ENCODE assay signal across 25 cellular contexts in genomic region chr9:37983381-37984067, GRCh38.
DNase-seq lines count a peak whose midpoint lies in the region; TF ChIP-seq lines count a peak whose summit lies in the region.
"Had no signal": no experiment of that assay in that cellular context is flagged by ENCODE, and none has a peak within 500 bp of the region (broad histone marks: within the 10 kb centered on the region; RNA-seq: fewer than 3 reads in every experiment).

No MANE protein-coding gene starts in this region.

- peak overlapping the region in 1 of 2 experiments; percentile 50 for H2BK12ac ChIP-seq in mesenchymal stem cell (ENCODE audit: low read length in 2 of 2)

- 91% methylated on average over 12 of the region's 12 CpGs for WGBS in mesenchymal stem cell
- 97 to 98% methylated on average over 12 of the region's 12 CpGs for WGBS in GM23248 (ENCODE audit: low coverage in 1 of 2, low lambda C conversion rate in 2 of 2, missing lambda C conversion rate in 2 of 2), 2 experiments

- H3K9ac ChIP-seq in mesenchymal stem cell (ENCODE audit: low read length) = no peak overlapping the region
- H3K9ac ChIP-seq in GM23248 = no peak overlapping the region

- H3K9me3 Mint-ChIP-seq in chondrocyte (ENCODE audit: low read depth) = no peaks in the 10 kb centered on the region
- H3K9me3 Mint-ChIP-seq: CD14-positive monocyte; CD8-positive, alpha-beta memory T cell had no signal

- H3K4me3 ChIP-seq in mesenchymal stem cell (ENCODE audit: insufficient read depth in 1 of 2, low read depth in 1 of 2, low read length in 2 of 2) (no peak overlapping the region), GM23248 (no peak overlapping the region)
- H3K4me3 ChIP-seq: MG63, PC-9 had no signal

- peak overlapping the region; percentile 26 for H2BK15ac ChIP-seq in mesenchymal stem cell (ENCODE audit: low read depth, poor library complexity, severe bottlenecking)

- no peak overlapping the region for H4K8ac ChIP-seq in mesenchymal stem cell (ENCODE audit: low read length)

- peaks cover 81% of the 10 kb centered on the region for H3K79me2 ChIP-seq in GM23248 (ENCODE audit: insufficient read depth)

- H3K9me3 ChIP-seq in mesenchymal stem cell (ENCODE audit: control insufficient read depth, low read length) (no peaks in the 10 kb centered on the region), GM23248 (ENCODE audit: low read depth) (no peaks in the 10 kb centered on the region)
- H3K9me3 ChIP-seq: BE2C, MG63 had no signal

- no peak for TF ChIP-seq CTCF in chondrocyte (IDR thresholded peaks at IDR 0.05)

- no peaks in the 10 kb centered on the region for H3K36me3 Mint-ChIP-seq in chondrocyte (ENCODE audit: low read depth)
- H3K36me3 Mint-ChIP-seq: CD8-positive, alpha-beta memory T cell had no signal

- no peak overlapping the region for H3K23ac ChIP-seq in mesenchymal stem cell (ENCODE audit: low read length in 2 of 2)

- H3F3A ChIP-seq in GM23248 (ENCODE audit: insufficient read depth) = no peaks in the 10 kb centered on the region

- H3K36me3 ChIP-seq in mesenchymal stem cell (ENCODE audit: control insufficient read depth in 1 of 2, insufficient read depth in 2 of 2, low read depth in 1 of 2, low read length in 2 of 2) (peaks cover 0 to 48% of the 10 kb centered on the region in 2 experiments), GM23248 (ENCODE audit: low read depth) (no peaks in the 10 kb centered on the region)
- H3K36me3 ChIP-seq: BE2C, MG63 had no signal

- in situ Hi-C loops in GM23248 (cut with MboI) = no loop called here

- H3K27ac ChIP-seq in mesenchymal stem cell (ENCODE audit: low read length, poor library complexity, severe bottlenecking) (no peak overlapping the region), substantia nigra (ENCODE audit: low read depth, low read length, poor library complexity, severe bottlenecking) (peak overlapping the region; percentile 39), GM23248 (no peak overlapping the region)
- H3K27ac ChIP-seq: 22Rv1, PC-9 had no signal

- peak overlapping the region; percentile 5 for H3K27ac Mint-ChIP-seq in chondrocyte (ENCODE audit: unreplicated experiment)

- H2BK5ac ChIP-seq in mesenchymal stem cell (ENCODE audit: low read depth, low read length, poor library complexity, severe bottlenecking) = no peak overlapping the region

- H2AK5ac ChIP-seq in mesenchymal stem cell (ENCODE audit: low read length, severe bottlenecking) = no peak overlapping the region

- H3K79me1 ChIP-seq in mesenchymal stem cell (replicated peaks; ENCODE audit: low read length, poor library complexity, severe bottlenecking) = peaks cover 2% of the 10 kb centered on the region

- no peak overlapping the region for H3K4me3 Mint-ChIP-seq in chondrocyte (ENCODE audit: unreplicated experiment)
- H3K4me3 Mint-ChIP-seq: CD14-positive monocyte; CD8-positive, alpha-beta memory T cell had no signal

- peaks cover 36% of the 10 kb centered on the region for H3K4me1 Mint-ChIP-seq in chondrocyte (ENCODE audit: low read depth)
- H3K4me1 Mint-ChIP-seq: CD14-positive monocyte; CD8-positive, alpha-beta memory T cell had no signal

- no peaks in the 10 kb centered on the region for H3K27me3 ChIP-seq in mesenchymal stem cell (ENCODE audit: control insufficient read depth in 1 of 2, insufficient read depth in 1 of 2, low read length in 2 of 2)
- no peaks in the 10 kb centered on the region for H3K27me3 ChIP-seq in GM23248 (replicated peaks; ENCODE audit: insufficient read depth)
- H3K27me3 ChIP-seq: BE2C, MG63 had no signal

- peak overlapping the region in 1 of 2 experiments; percentile 15 for H3K4ac ChIP-seq in mesenchymal stem cell (ENCODE audit: low read depth in 1 of 2, low read length in 2 of 2)

- no peaks in the 10 kb centered on the region for H3K27me3 Mint-ChIP-seq in chondrocyte (ENCODE audit: low read depth)

- no peak overlapping the region for H3K4me2 ChIP-seq in mesenchymal stem cell (ENCODE audit: low read length, poor library complexity, severe bottlenecking)
- H3K4me2 ChIP-seq in GM23248 (ENCODE audit: unreplicated experiment) = no peak overlapping the region
- H3K4me2 ChIP-seq: PC-9 had no signal

- H4K91ac ChIP-seq in mesenchymal stem cell (ENCODE audit: low read length) = peak overlapping the region; percentile 53

- no peak overlapping the region for H3K18ac ChIP-seq in mesenchymal stem cell (ENCODE audit: low read depth in 1 of 2, low read length in 2 of 2)

- H2BK120ac ChIP-seq in mesenchymal stem cell (ENCODE audit: low read depth, low read length) = no peak overlapping the region

- H2AFZ ChIP-seq in mesenchymal stem cell (ENCODE audit: low read depth, low read length) (no peak overlapping the region), GM23248 (no peak overlapping the region)
- H2AFZ ChIP-seq: PC-9 had no signal

- DNase-seq in NCI-H2107 treated with DMSO at 0.1 percent for 48 hours (lab: John Stamatoyannopoulos, UW; ENCODE audit: unreplicated experiment) (peak; percentile 36), NCI-H2107 (lab: John Stamatoyannopoulos, UW) (no peak), chondrocyte (ENCODE audit: low spot score) (peak; percentile 72), mesenchymal stem cell (no peak), substantia nigra (lab: John Stamatoyannopoulos, UW) (no peak), NCI-H187 treated with DMSO at 0.1 percent for 48 hours (lab: John Stamatoyannopoulos, UW) (no peak), HK-2 (ENCODE audit: unreplicated experiment) (no peak), GM23248 (no peak)
- DNase-seq: ACHN; BE2C; Calu3; CD8-positive, alpha-beta memory T cell; DMS153; H7; KG1; MG63; NCI-H1105 treated with DMSO at 0.1 percent for 48 hours; NCI-H146; NCI-H2029; NCI-H524; NCI-H774; PC-9; SHP77 had no signal

- peaks cover 46% of the 10 kb centered on the region for H3K4me1 ChIP-seq in mesenchymal stem cell (ENCODE audit: control insufficient read depth, insufficient read depth, low read depth, low read length)
- peaks cover 11% of the 10 kb centered on the region for H3K4me1 ChIP-seq in GM23248 (ENCODE audit: insufficient read depth)

- H3K9me2 ChIP-seq in GM23248 (ENCODE audit: insufficient read depth) = no peaks in the 10 kb centered on the region

- H4K20me1 ChIP-seq in GM23248 (ENCODE audit: insufficient read depth) = no peaks in the 10 kb centered on the region

- H3K14ac ChIP-seq in mesenchymal stem cell (ENCODE audit: low read length in 2 of 2) = no peak overlapping the region

Comparison
In these comparisons a context has a peak if more than half of its experiments do, and no peak if none do; other contexts are left out.
1. DNase-seq: peak in NCI-H2107 treated with DMSO at 0.1 percent for 48 hours (single experiment) and chondrocyte (single experiment); none in NCI-H2107 (single experiment), mesenchymal stem cell (single experiment), substantia nigra (0 of 49), NCI-H187 treated with DMSO at 0.1 percent for 48 hours (single experiment), HK-2 (single experiment) and GM23248 (single experiment).